In the genomic region with DNA sequence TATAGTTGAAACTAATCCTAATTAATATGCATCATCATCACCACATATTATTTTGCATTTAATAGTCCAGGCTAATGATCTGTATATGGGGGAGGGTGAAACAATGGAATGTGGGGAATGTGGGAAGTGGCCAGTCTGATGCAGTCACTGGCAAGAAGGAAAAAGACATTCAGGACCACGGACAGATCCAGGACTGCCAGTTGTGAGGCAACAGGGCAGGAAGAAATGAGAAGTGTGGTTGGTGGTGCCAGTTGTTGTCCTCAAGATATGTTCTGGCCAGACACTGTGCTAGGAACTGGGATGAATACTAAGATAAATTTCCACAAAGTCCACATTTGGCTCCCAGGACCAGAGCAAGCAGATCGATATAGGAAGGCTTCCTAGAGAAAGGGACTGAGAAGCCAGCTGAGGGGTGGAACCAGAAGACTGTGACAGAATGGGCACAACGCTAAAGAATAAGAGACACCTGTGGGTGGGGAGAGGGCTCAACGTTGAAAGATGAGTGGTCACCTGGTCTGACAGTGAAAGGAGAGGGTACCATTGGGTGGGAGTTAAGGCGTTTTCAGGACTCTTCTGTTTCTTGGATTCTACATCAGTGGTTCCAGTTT, we compare ENCODE assay signal across 10 cellular contexts. TPM values are rescaled to one million over a fixed set of nuclear protein-coding genes. Genes with fewer than 3 reads are reported as not detected.
A peak's percentile ranks its signal among the peaks of the same experiment; 100 is the strongest.
DNase-seq lines count a peak whose midpoint lies in the region; ATAC-seq and TF ChIP-seq lines count a peak whose summit lies in the region.
"Had no signal": no experiment of that assay in that cellular context is flagged by ENCODE, and none has a peak within 500 bp of the region (broad histone marks: within the 10 kb centered on the region; RNA-seq: fewer than 3 reads in every experiment).

No MANE protein-coding gene starts in this region.

- TF ChIP-seq CTCF in astrocyte of the cerebellum (IDR thresholded peaks at IDR 0.05; ENCODE audit: low read depth, low read length, missing control alignments) (no peak), right lobe of liver (IDR thresholded peaks at IDR 0.05) (no peak), psoas muscle (IDR thresholded peaks at IDR 0.05) (no peak)

- no peak for TF ChIP-seq POLR2A in right lobe of liver (IDR thresholded peaks at IDR 0.05)

- WGBS in right lobe of liver (ENCODE audit: insufficient coverage, low coverage, low lambda C conversion rate, missing lambda C conversion rate): 27% methylated on average over 4 of the region's 5 CpGs
- 45 to 52% (median 47%) methylated on average over 5 of the region's 5 CpGs for WGBS in psoas muscle, 3 donors

- intact Hi-C loops in right lobe of liver (cut with DNase I): no loop called here
- intact Hi-C loops in psoas muscle (cut with DNase I): no loop called here
- intact Hi-C loops in Right ventricle myocardium inferior (cut with DNase I): no loop called here

- no peaks in the 10 kb centered on the region for H3K4me1 ChIP-seq in right lobe of liver
- H3K4me1 ChIP-seq in psoas muscle: no peaks in the 10 kb centered on the region

- peak; percentile 34 to 71 (median 50) for ATAC-seq in right lobe of liver
- ATAC-seq in psoas muscle: no peak
- no peak for ATAC-seq in Right ventricle myocardium inferior
- no peak for ATAC-seq in GM19328 (IDR thresholded peaks at IDR 0.05; ENCODE audit: unreplicated experiment)

- in situ Hi-C loops in astrocyte of the cerebellum (cut with HindIII; ENCODE audit: low sequenced_read_pairs) (no loop called here), G401 (cut with HindIII; ENCODE audit: low sequenced_read_pairs) (no loop called here)

- H3K27me3 ChIP-seq in right lobe of liver (no peaks in the 10 kb centered on the region), psoas muscle (ENCODE audit: insufficient read depth in 3 of 3, low read length in 2 of 3) (peaks cover 0 to 15% (median 0%) of the 10 kb centered on the region in 3 donors)

- H3K36me3 ChIP-seq in right lobe of liver (no peaks in the 10 kb centered on the region), psoas muscle (ENCODE audit: insufficient read depth in 1 of 2, low read depth in 1 of 2) (no peaks in the 10 kb centered on the region)

- H3K27ac ChIP-seq in right lobe of liver (no peak overlapping the region), psoas muscle (no peak overlapping the region)

- DNase-seq in EH (ENCODE audit: low read depth) (peak; percentile 75), LoVo (ENCODE audit: low spot score) (peak; percentile 44), astrocyte of the cerebellum (ENCODE audit: low read depth) (peak; percentile 42), right lobe of liver (no peak), psoas muscle (no peak), G401 (ENCODE audit: low spot score) (no peak), Right ventricle myocardium inferior (ENCODE audit: missing footprints) (no peak)
- DNase-seq: activated naive CD8-positive, alpha-beta T cell treated with anti-CD3 and anti-CD28 coated beads, Interleukin-2, amount 10 ng/mL, durations not matched to agents 7 days and 5 days; NCI-H345 had no signal

- H3K4me3 ChIP-seq in astrocyte of the cerebellum (ENCODE audit: low read depth, low read length): no peak overlapping the region
- H3K4me3 ChIP-seq in right lobe of liver: no peak overlapping the region
- H3K4me3 ChIP-seq in psoas muscle: no peak overlapping the region

- H3K9me3 ChIP-seq in right lobe of liver (no peaks in the 10 kb centered on the region), psoas muscle (no peaks in the 10 kb centered on the region)

RNA-seq across cellular contexts. Expression of a gene that starts 6.8 kb away (rescaled TPM):
- total RNA-seq in right lobe of liver (not detected), psoas muscle (under 1 TPM in 1 of 4 donors, not detected in 3; 0.11 TPM), Right ventricle myocardium inferior (0.16 TPM)
- polyA plus RNA-seq in psoas muscle: under 1 TPM in 2 of 3 donors, not detected in 1; 0.01 to 0.05 TPM
- total RNA-seq in G401 (2014; rRNA removed; shearing (Covaris generic)): not detected in 2 replicates

Comparison
In these comparisons a context has a peak if more than half of its experiments do, and no peak if none do; other contexts are left out.
1. DNase-seq: peak in EH (single experiment), LoVo (single experiment) and astrocyte of the cerebellum (single experiment); none in right lobe of liver (0 of 3), psoas muscle (0 of 2), G401 (single experiment) and Right ventricle myocardium inferior (single experiment).
2. ATAC-seq: peak in right lobe of liver (4 of 4); none in psoas muscle (0 of 4), Right ventricle myocardium inferior (single experiment) and GM19328 (single experiment).